In the genomic region with DNA sequence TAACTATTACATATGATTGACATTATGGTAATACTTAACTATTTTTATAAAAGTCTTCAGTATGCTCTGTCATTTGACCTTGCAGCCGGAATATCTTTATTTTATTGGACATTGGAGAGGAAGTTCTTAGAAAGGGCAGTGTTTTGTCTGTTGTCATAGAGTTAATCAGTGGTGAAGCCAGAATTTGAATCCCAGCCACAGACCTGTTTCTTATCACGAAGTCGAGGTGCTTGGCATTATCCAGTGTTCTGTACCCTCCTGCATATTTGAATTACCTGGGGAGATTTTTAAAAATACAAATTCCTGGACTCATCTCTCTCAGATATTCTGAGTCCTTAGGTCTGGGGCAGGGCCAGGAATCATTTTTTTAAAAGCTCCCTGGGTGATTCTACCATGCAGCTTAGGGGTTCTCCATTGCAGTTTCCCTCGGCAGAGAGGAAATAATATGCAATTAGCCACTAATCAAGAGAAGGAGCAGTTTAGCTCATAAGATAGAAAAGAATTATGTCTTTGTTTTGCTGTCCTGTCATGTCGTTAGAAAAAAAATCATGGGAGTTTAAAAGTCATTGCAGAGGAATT, we compare ENCODE assay signal across 2 cellular contexts.
A peak's percentile ranks its signal among the peaks of the same experiment; 100 is the strongest.
TF ChIP-seq lines count a peak whose summit lies in the region.

No MANE protein-coding gene starts in this region.

TF ChIP-seq in IMR-90, 13 proteins besides CTCF, POLR2A, EP300 and RAD21 (continued from another document):
- no peak for TF ChIP-seq SMC3 (IDR thresholded peaks at IDR 0.05; ENCODE audit: low read depth, low read length)
- TF ChIP-seq RFX5 (IDR thresholded peaks at IDR 0.05; ENCODE audit: low read depth, low read length): no peak
- no peak for TF ChIP-seq MXI1 (IDR thresholded peaks at IDR 0.05; ENCODE audit: borderline replicate concordance, low read depth, low read length)
- no peak for TF ChIP-seq USF2 (IDR thresholded peaks at IDR 0.05; ENCODE audit: low read depth, low read length)
- no peak for TF ChIP-seq CHD1 (IDR thresholded peaks at IDR 0.05; ENCODE audit: low read depth, low read length)
- no peak for TF ChIP-seq RCOR1 (IDR thresholded peaks at IDR 0.05; ENCODE audit: insufficient replicate concordance, low read length)
- TF ChIP-seq NFE2L2 (IDR thresholded peaks at IDR 0.05; ENCODE audit: low read depth, low read length): no peak

TF ChIP-seq in SK-N-SH treated with all-trans-retinoic acid at 6 μM for 48 hours, 23 proteins besides CTCF, POLR2A, EP300 and RAD21 (continued from another document):
- TF ChIP-seq OSR1 (CRISPR knock-in tag; IDR thresholded peaks at IDR 0.05): no peak
- no peak for TF ChIP-seq ZFP30 (CRISPR knock-in tag; IDR thresholded peaks at IDR 0.05)
- no peak for TF ChIP-seq ZNF565 (CRISPR knock-in tag; conservative IDR thresholded peaks at IDR 0.05; ENCODE audit: low read depth)
- TF ChIP-seq ZFP3 (CRISPR knock-in tag; IDR thresholded peaks at IDR 0.05): 0 out of 2 replicates have a peak, but pooled peaks have one; percentile 43
- no peak for TF ChIP-seq ZNF70 (CRISPR knock-in tag; IDR thresholded peaks at IDR 0.05)
- TF ChIP-seq PPARA (CRISPR knock-in tag; IDR thresholded peaks at IDR 0.05; ENCODE audit: borderline replicate concordance): no peak
TF ChIP-seq in SK-N-SH treated with all-trans-retinoic acid at 6 μM for 48 hours: peak in this region for 2.
